ENCODE assay signal across 8 cellular contexts in the genomic region with DNA sequence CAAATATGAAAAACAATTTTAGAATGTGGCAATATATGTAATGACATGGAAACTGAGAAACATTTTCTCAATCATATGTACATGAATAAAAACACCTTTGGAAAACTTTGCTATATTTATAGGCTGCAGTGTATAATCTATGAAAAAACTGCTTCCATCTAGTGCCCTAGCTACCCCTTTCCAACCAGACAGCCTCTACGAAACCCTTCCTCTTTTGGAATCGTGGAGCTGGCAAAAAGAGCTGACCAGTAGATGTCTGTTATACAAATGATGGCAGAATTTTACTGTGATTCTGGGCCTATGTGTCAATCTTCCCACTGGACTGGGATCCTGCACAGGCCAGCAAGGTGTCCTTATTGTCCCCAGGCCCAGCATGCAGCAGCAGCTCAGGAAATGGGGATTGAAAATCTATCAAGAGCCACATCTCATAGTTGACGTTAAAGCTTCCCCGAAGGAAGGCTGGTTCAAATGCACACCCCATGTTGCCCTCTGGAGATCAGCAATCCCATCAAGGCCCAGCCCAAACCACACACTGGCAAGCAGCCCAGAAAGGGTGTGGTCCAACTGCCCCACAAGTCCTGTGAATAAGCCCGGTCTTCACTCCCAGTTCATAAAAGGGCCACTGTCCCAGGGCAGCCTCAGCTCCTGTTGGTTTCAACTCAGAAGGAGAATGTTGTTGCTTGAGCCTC. TPM values are rescaled to one million over a fixed set of nuclear protein-coding genes. Genes with fewer than 3 reads are reported as not detected.
A peak's percentile ranks its signal among the peaks of the same experiment; 100 is the strongest.
DNase-seq lines count a peak whose midpoint lies in the region; ATAC-seq and TF ChIP-seq lines count a peak whose summit lies in the region.

No MANE protein-coding gene starts in this region.

- H3K27ac Mint-ChIP-seq in nephron progenitor cell = no peak overlapping the region

- H3K27me3 Mint-ChIP-seq in nephron progenitor cell (ENCODE audit: low read depth, poor library complexity) = peaks cover 23% of the 10 kb centered on the region

- H3K9me3 ChIP-seq in thoracic aorta = no peaks in the 10 kb centered on the region

- no peak overlapping the region for H3K4me3 Mint-ChIP-seq in nephron progenitor cell

- no peak overlapping the region for H3K4me3 ChIP-seq in thoracic aorta

- TF ChIP-seq CTCF in thoracic aorta (IDR thresholded peaks at IDR 0.05) (no peak), nephron progenitor cell (IDR thresholded peaks at IDR 0.05) (no peak)

- peak; percentile 78 for ATAC-seq in thoracic aorta (ENCODE audit: insufficient number of reproducible peaks, low FRiP score, low read depth)

- DNase-seq in COR-L47 (lab: John Stamatoyannopoulos, UW) = peak; percentile 71
- DNase-seq in NCI-H1048 (lab: John Stamatoyannopoulos, UW) = peak; percentile 73
- peak; percentile 62 for DNase-seq in brain pericyte (ENCODE audit: low read depth, low spot score)
- peak; percentile 28 for DNase-seq in left kidney (ENCODE audit: low read depth, low spot score)
- DNase-seq in thoracic aorta (ENCODE audit: low spot score) = peak; percentile 59
- DNase-seq in activated T-cell treated with anti-CD3 and anti-CD28 coated beads, Interleukin-2, amount 50 U/mL, for 48 hours = no peak
- DNase-seq in T-helper 2 cell = no peak
- no peak for DNase-seq in nephron progenitor cell

- H3K27me3 ChIP-seq in thoracic aorta (replicated peaks; ENCODE audit: insufficient read depth) = no peaks in the 10 kb centered on the region

- peaks cover 9 to 15% of the 10 kb centered on the region in 2 donors for H3K4me1 ChIP-seq in thoracic aorta (ENCODE audit: control insufficient read depth in 1 of 2, low read depth in 2 of 2)

- H3K27ac ChIP-seq in thoracic aorta = peak overlapping the region in 1 of 2 donors; percentile 25

- no peaks in the 10 kb centered on the region for H3K4me1 Mint-ChIP-seq in nephron progenitor cell

- no peaks in the 10 kb centered on the region for H3K36me3 ChIP-seq in thoracic aorta

- H3K9me3 Mint-ChIP-seq in nephron progenitor cell = no peaks in the 10 kb centered on the region

- no peaks in the 10 kb centered on the region for H3K36me3 Mint-ChIP-seq in nephron progenitor cell (ENCODE audit: low read depth)

RNA-seq across cellular contexts. Expression of a gene that starts 8.9 kb away (rescaled TPM):
- total RNA-seq in thoracic aorta = 10 to 100 TPM; 37.2 to 44.9 TPM

Comparison
In these comparisons a context has a peak if more than half of its experiments do, and no peak if none do; other contexts are left out.
1. DNase-seq: peak in COR-L47 (single experiment), NCI-H1048 (single experiment), brain pericyte (single experiment), left kidney (single experiment) and thoracic aorta (single experiment); none in activated T-cell treated with anti-CD3 and anti-CD28 coated beads, Interleukin-2, amount 50 U/mL, for 48 hours (0 of 2), T-helper 2 cell (0 of 5) and nephron progenitor cell (single experiment).